Comparison of ENCODE assay signal across 9 cellular contexts in the genomic region with DNA sequence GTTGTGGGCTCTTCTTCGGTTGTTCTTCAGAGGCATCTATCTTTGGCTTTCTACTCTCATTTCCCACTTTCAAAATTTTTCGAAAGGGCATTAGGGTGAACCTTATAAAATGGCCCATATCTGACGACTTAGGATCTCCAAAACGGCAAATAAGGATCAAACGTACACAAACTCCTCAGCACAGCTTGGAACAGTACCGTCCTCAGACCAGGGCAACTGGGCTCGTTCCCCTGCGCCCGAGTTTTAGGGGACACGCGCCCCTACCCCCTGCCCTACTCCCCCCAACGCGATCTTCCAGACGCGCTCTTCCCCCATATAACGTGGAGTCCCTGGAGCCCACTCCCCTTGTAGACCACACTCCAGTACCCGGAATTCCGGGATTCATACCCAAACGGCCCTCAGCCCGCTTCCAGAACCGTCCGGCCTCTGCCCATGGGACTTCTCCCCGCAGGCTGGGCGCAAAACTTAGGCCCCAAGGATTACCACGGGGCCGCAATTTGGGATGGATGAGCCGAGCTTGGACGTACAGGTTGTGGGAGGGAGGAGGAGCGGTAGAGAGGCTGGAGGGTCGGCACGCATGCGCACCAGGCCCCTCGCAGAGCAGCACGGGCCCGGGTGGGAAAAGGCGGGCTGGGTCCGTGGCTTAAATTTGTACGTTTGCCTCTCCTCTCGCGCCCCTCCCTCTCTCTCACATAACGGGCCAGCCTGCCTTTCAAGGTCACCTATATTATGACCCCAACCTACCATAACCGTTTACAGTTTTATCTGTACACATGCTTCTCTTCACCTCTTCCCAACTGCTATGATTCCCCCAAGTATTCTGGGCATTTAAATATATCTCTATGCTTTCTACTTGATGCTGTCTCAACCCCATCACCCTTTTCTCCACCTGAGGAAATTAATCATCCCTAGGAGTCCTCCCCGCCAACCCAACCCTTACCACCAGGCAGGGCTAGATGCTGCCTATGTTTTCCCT. TPM values are rescaled to one million over a fixed set of nuclear protein-coding genes. Genes with fewer than 3 reads are reported as not detected.
DNase-seq lines count a peak whose midpoint lies in the region; ATAC-seq and TF ChIP-seq lines count a peak whose summit lies in the region.
"Had no signal": no experiment of that assay in that cellular context is flagged by ENCODE, and none has a peak within 500 bp of the region (broad histone marks: within the 10 kb centered on the region; RNA-seq: fewer than 3 reads in every experiment).

No MANE protein-coding gene starts in this region.

- TF ChIP-seq CTCF in colonic mucosa (IDR thresholded peaks at IDR 0.05), result no peak

- peak overlapping the region; percentile 31 for H3K4me3 ChIP-seq in colonic mucosa
- peak overlapping the region; percentile 55 to 65 for H3K4me3 ChIP-seq in mucosa of rectum (ENCODE audit: low read length in 2 of 2)

- H3K36me3 Mint-ChIP-seq in activated CD4-positive, alpha-beta T cell treated with anti-CD3 and anti-CD28 coated beads for 36 hours (ENCODE audit: low read depth), result no peaks in the 10 kb centered on the region

- H3K36me3 ChIP-seq in colonic mucosa (no peaks in the 10 kb centered on the region), mucosa of rectum (ENCODE audit: control insufficient read depth in 2 of 2, insufficient read depth in 2 of 2, low read length in 2 of 2) (no peaks in the 10 kb centered on the region)

- DNase-seq in AG20443 (ENCODE audit: low spot score) (peak; percentile 95), HuH-7 (ENCODE audit: low spot score) (peak; percentile 84), colonic mucosa (peak; percentile 64), NOMO-1 treated with DMSO at 0.1 percent for 48 hours (lab: John Stamatoyannopoulos, UW; ENCODE audit: unreplicated experiment) (no peak)
- peak; percentile 81 for DNase-seq in activated CD4-positive, alpha-beta T cell treated with anti-CD3 and anti-CD28 coated beads for 36 hours
- DNase-seq in stimulated activated CD8-positive, alpha-beta memory T cell treated with anti-CD3 and anti-CD28 coated beads, Interleukin-7, amount 100 ng/mL, for 1 hour (ENCODE audit: low read depth in 2 of 2), result peak; percentile 18 to 31

- POLR2A ChIA-PET in activated CD4-positive, alpha-beta T cell treated with anti-CD3 and anti-CD28 coated beads for 36 hours (lab: Charles Lee), result interaction anchor here (0.6 to 1.1 kb wide), 2 partner anchors 13 to 55 kb away, joined by 3 to 4 read pairs; no protein-coding TSS in a partner anchor

- peaks cover 5% of the 10 kb centered on the region for H3K27me3 Mint-ChIP-seq in activated CD4-positive, alpha-beta T cell treated with anti-CD3 and anti-CD28 coated beads for 36 hours

- H3K27ac ChIP-seq in colonic mucosa, result no peak overlapping the region
- H3K27ac ChIP-seq in mucosa of rectum (ENCODE audit: low read depth in 2 of 2, low read length in 2 of 2), result no peak overlapping the region

- peak; percentile 95 for ATAC-seq in GM19438 (IDR thresholded peaks at IDR 0.05; ENCODE audit: low read depth, unreplicated experiment)
- ATAC-seq in activated CD4-positive, alpha-beta T cell treated with anti-CD3 and anti-CD28 coated beads for 36 hours, result peak; percentile 90

- H3K4me1 ChIP-seq in colonic mucosa (no peaks in the 10 kb centered on the region), mucosa of rectum (ENCODE audit: control insufficient read depth in 2 of 2, insufficient read depth in 2 of 2, low read length in 2 of 2) (no peaks in the 10 kb centered on the region)

- H3K4me1 Mint-ChIP-seq in activated CD4-positive, alpha-beta T cell treated with anti-CD3 and anti-CD28 coated beads for 36 hours, result peaks cover 16% of the 10 kb centered on the region
- H3K4me1 Mint-ChIP-seq: neural crest cell had no signal

- intact Hi-C loops in activated CD4-positive, alpha-beta T cell treated with anti-CD3 and anti-CD28 coated beads for 36 hours (cut with DNase I, micrococcal nuclease), result loop anchor here (1.0 to 2.0 kb wide), 2 partner anchors 17 to 18 kb away; a partner anchor contains a TSS
- intact Hi-C loops in colonic mucosa (cut with DNase I), result no loop called here

- H3K27me3 ChIP-seq in colonic mucosa (no peaks in the 10 kb centered on the region), mucosa of rectum (ENCODE audit: control insufficient read depth in 2 of 2, insufficient read depth in 2 of 2, low read length in 2 of 2) (no peaks in the 10 kb centered on the region)

- H3K4me3 Mint-ChIP-seq in activated CD4-positive, alpha-beta T cell treated with anti-CD3 and anti-CD28 coated beads for 36 hours, result peak overlapping the region; percentile 77
- H3K4me3 Mint-ChIP-seq: neural crest cell had no signal

- no peaks in the 10 kb centered on the region for H3K9me3 ChIP-seq in colonic mucosa
- no peaks in the 10 kb centered on the region for H3K9me3 ChIP-seq in mucosa of rectum (ENCODE audit: control insufficient read depth in 2 of 2, low read length in 2 of 2)

- H3K9ac ChIP-seq in colonic mucosa (ENCODE audit: low read depth in 2 of 2, low read length in 2 of 2) (peak overlapping the region in 1 of 2 donors; percentile 64), mucosa of rectum (ENCODE audit: low read depth in 1 of 2, low read length in 2 of 2) (peak overlapping the region; percentile 42 to 55)

- H3K9me3 Mint-ChIP-seq in activated CD4-positive, alpha-beta T cell treated with anti-CD3 and anti-CD28 coated beads for 36 hours (ENCODE audit: low read depth), result no peaks in the 10 kb centered on the region
- H3K9me3 Mint-ChIP-seq: neural crest cell had no signal

- CTCF ChIA-PET in activated CD4-positive, alpha-beta T cell treated with anti-CD3 and anti-CD28 coated beads for 36 hours (lab: Charles Lee), result interaction anchor here (0.6 kb wide), 1 partner anchor 474 kb away, joined by 3 read pairs; no protein-coding TSS in a partner anchor

- H3K27ac Mint-ChIP-seq in activated CD4-positive, alpha-beta T cell treated with anti-CD3 and anti-CD28 coated beads for 36 hours, result peak overlapping the region; percentile 87

RNA-seq across cellular contexts. Expression of a gene that starts 3.4 kb away (rescaled TPM):
- not detected for total RNA-seq in activated CD4-positive, alpha-beta T cell treated with anti-CD3 and anti-CD28 coated beads for 36 hours
- 1 to 10 TPM; 1.4 to 1.7 TPM for total RNA-seq in colonic mucosa
- total RNA-seq: neural crest cell had no signal

RNA-seq across cellular contexts. Expression of a gene that starts 17.7 kb away (rescaled TPM):
- 10 to 100 TPM; 30.4 to 35.9 TPM for total RNA-seq in activated CD4-positive, alpha-beta T cell treated with anti-CD3 and anti-CD28 coated beads for 36 hours
- total RNA-seq in colonic mucosa, result 10 to 100 TPM; 35.4 to 44.6 TPM

RNA-seq across cellular contexts. Expression of a gene that starts 34.9 kb away (rescaled TPM):
- total RNA-seq in activated CD4-positive, alpha-beta T cell treated with anti-CD3 and anti-CD28 coated beads for 36 hours, result 10 to 100 TPM; 21.7 to 37.4 TPM
- total RNA-seq in colonic mucosa, result 10 to 100 TPM; 22.0 to 36.4 TPM

RNA-seq across cellular contexts. Expression of a gene that starts 54.2 kb away (rescaled TPM):
- 10 to 100 TPM; 62.7 to 74.2 TPM for total RNA-seq in activated CD4-positive, alpha-beta T cell treated with anti-CD3 and anti-CD28 coated beads for 36 hours
- 10 to 100 TPM; 43.5 to 47.7 TPM for total RNA-seq in colonic mucosa

RNA-seq across cellular contexts. Expression of a gene that starts 55.5 kb away (rescaled TPM):
- 1 to 10 TPM; 1.7 to 2.1 TPM for total RNA-seq in activated CD4-positive, alpha-beta T cell treated with anti-CD3 and anti-CD28 coated beads for 36 hours
- 1 to 10 TPM; 1.4 to 3.3 TPM for total RNA-seq in colonic mucosa
